In the genomic region with DNA sequence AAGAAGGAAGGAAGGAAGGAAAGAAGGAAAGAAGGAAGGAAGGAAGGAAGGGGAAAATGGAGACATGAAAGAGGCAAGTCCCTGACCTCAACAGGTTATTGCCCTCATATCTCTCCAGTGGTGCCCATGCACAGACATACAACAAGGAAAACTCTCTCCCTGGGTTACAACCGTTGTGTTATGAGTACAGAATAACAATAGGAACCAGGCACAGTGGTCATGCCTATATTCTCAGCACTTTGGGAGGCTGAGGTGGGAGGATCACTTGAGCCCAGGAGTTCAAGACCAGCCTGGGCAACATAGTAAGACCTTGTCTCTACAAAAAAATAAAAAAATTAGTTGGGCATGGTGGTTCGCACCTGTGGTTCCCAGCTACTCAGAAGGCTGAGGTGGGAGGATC, we compare ENCODE assay signal across 17 cellular contexts.
A peak's percentile ranks its signal among the peaks of the same experiment; 100 is the strongest.
DNase-seq lines count a peak whose midpoint lies in the region; ATAC-seq and TF ChIP-seq lines count a peak whose summit lies in the region.
"Had no signal": no experiment of that assay in that cellular context is flagged by ENCODE, and none has a peak within 500 bp of the region (broad histone marks: within the 10 kb centered on the region; RNA-seq: fewer than 3 reads in every experiment).

No MANE protein-coding gene starts in this region.

- H4K20me1 ChIP-seq in HCT116 (ENCODE audit: insufficient read depth) (no peaks in the 10 kb centered on the region), PC-3 (ENCODE audit: low read length) (no peaks in the 10 kb centered on the region)
- H4K20me1 ChIP-seq: BLaER1 had no signal

- H3K4me1 ChIP-seq in HCT116 (ENCODE audit: control insufficient read depth in 1 of 2, insufficient read depth in 2 of 2, low read length in 2 of 2): peaks cover 0 to 16% of the 10 kb centered on the region in 2 experiments; a peak in 2 of 4 replicates
- H3K4me1 ChIP-seq in PC-3 (ENCODE audit: insufficient read depth, low read length): peaks cover 3% of the 10 kb centered on the region
- H3K4me1 ChIP-seq: BLaER1, Caco-2 had no signal

- H3K9me3 ChIP-seq in HCT116 (ENCODE audit: control insufficient read depth in 1 of 2, insufficient read depth in 1 of 2, low read depth in 1 of 2, low read length in 2 of 2): no peaks in the 10 kb centered on the region
- no peaks in the 10 kb centered on the region for H3K9me3 ChIP-seq in PC-3 (ENCODE audit: low read length)
- H3K9me3 ChIP-seq: BLaER1, Caco-2 had no signal

- no peak overlapping the region for H3K4me3 Mint-ChIP-seq in activated CD4-positive, alpha-beta memory T cell treated with anti-CD3 and anti-CD28 coated beads for 36 hours
- H3K4me3 Mint-ChIP-seq: B cell; CD4-positive, CD25-positive, alpha-beta regulatory T cell; CD8-positive, alpha-beta T cell; GM23338; H9 had no signal

- no peaks in the 10 kb centered on the region for H3F3A ChIP-seq in PC-3 (ENCODE audit: low read length, unreplicated experiment)

- no peaks in the 10 kb centered on the region for H3K79me2 ChIP-seq in HCT116 (ENCODE audit: insufficient read depth, low read length)
- H3K79me2 ChIP-seq in PC-3 (ENCODE audit: low read length): no peaks in the 10 kb centered on the region

- H3K27me3 Mint-ChIP-seq in activated CD4-positive, alpha-beta memory T cell treated with anti-CD3 and anti-CD28 coated beads for 36 hours: peaks cover 3% of the 10 kb centered on the region
- H3K27me3 Mint-ChIP-seq: B cell; CD4-positive, CD25-positive, alpha-beta regulatory T cell had no signal

- H3K27ac Mint-ChIP-seq in activated CD4-positive, alpha-beta memory T cell treated with anti-CD3 and anti-CD28 coated beads for 36 hours: no peak overlapping the region
- H3K27ac Mint-ChIP-seq: B cell; CD4-positive, CD25-positive, alpha-beta regulatory T cell; CD8-positive, alpha-beta T cell; H9 had no signal

- no peaks in the 10 kb centered on the region for H3K27me3 ChIP-seq in HCT116 (ENCODE audit: insufficient read depth, low read length)
- no peaks in the 10 kb centered on the region for H3K27me3 ChIP-seq in PC-3 (ENCODE audit: low read length)
- H3K27me3 ChIP-seq: BLaER1 had no signal

- H3K27ac ChIP-seq in HCT116 (ENCODE audit: low read depth, low read length): no peak overlapping the region
- H3K27ac ChIP-seq in PC-3 (ENCODE audit: low read length): peak overlapping the region; percentile 15; the same call in 1 of the 2 replicates
- peak overlapping the region; percentile 9 for H3K27ac ChIP-seq in epithelial cell of prostate
- H3K27ac ChIP-seq: 22Rv1, BLaER1, C4-2B had no signal

- H2AFZ ChIP-seq in HCT116 (ENCODE audit: low read depth, low read length, poor library complexity, severe bottlenecking) (no peak overlapping the region), PC-3 (ENCODE audit: low read length) (no peak overlapping the region)
- H2AFZ ChIP-seq: GM23338 had no signal

- DNase-seq in HCT116 (ENCODE audit: low read depth, low spot score) (no peak), PC-3 (no peak), epithelial cell of prostate (ENCODE audit: low read depth, low spot score) (no peak), germinal center (ENCODE audit: low spot score) (no peak), NK-92 (lab: John Stamatoyannopoulos, UW; ENCODE audit: unreplicated experiment) (no peak)
- DNase-seq in activated CD4-positive, alpha-beta memory T cell treated with anti-CD3 and anti-CD28 coated beads for 36 hours: no peak
- DNase-seq: CD4-positive, CD25-positive, alpha-beta regulatory T cell; CD8-positive, alpha-beta T cell; DMS153; DND-41; H9 had no signal

- H3K36me3 ChIP-seq in HCT116 (ENCODE audit: control insufficient read depth in 1 of 2, insufficient read depth in 2 of 2, low read length in 2 of 2): no peaks in the 10 kb centered on the region
- H3K36me3 ChIP-seq in PC-3 (ENCODE audit: low read depth, low read length): no peaks in the 10 kb centered on the region
- H3K36me3 ChIP-seq: BLaER1 had no signal

- TF ChIP-seq CTCF in HCT116 (IDR thresholded peaks at IDR 0.05 in 2 of 3, conservative IDR thresholded peaks at IDR 0.05 in 1 of 3; ENCODE audit: borderline replicate concordance in 1 of 3, insufficient read depth in 1 of 3, low read depth in 2 of 3, low read length in 2 of 3): no peak
- no peak for TF ChIP-seq CTCF in PC-3 (conservative IDR thresholded peaks at IDR 0.05; ENCODE audit: low read depth, low read length)

- H3K4me1 Mint-ChIP-seq in activated CD4-positive, alpha-beta memory T cell treated with anti-CD3 and anti-CD28 coated beads for 36 hours (ENCODE audit: low read depth): no peaks in the 10 kb centered on the region
- H3K4me1 Mint-ChIP-seq: B cell; CD4-positive, CD25-positive, alpha-beta regulatory T cell; GM23338; H9 had no signal

- H3K4me2 ChIP-seq in HCT116 (ENCODE audit: low read length) (no peak overlapping the region), PC-3 (ENCODE audit: low read length) (no peak overlapping the region)
- H3K4me2 ChIP-seq: BLaER1, GM23338 had no signal

- RAD21 ChIA-PET in HCT116 (lab: Charles Lee; ENCODE audit: low non-redundant PET in 1 of 2, low total read pairs in 2 of 2, uncharacterized antibody in 2 of 2, unreplicated experiment in 2 of 2): interaction anchor here in 1 of 2 experiments (0.7 kb wide), 1 partner anchor 10 kb away, joined by 4 read pairs; no protein-coding TSS in a partner anchor

- POLR2A ChIA-PET in HCT116 (lab: Charles Lee): interaction anchor here (1.6 kb wide), 1 partner anchor 83 kb away, joined by 3 read pairs; no protein-coding TSS in a partner anchor
- POLR2A ChIA-PET in PC-3 (lab: Charles Lee; ENCODE audit: unreplicated experiment): no interaction called here
- POLR2A ChIA-PET in activated CD4-positive, alpha-beta memory T cell treated with anti-CD3 and anti-CD28 coated beads for 36 hours (lab: Charles Lee): no interaction called here

- no peak for TF ChIP-seq RAD21 in HCT116 (IDR thresholded peaks at IDR 0.05; ENCODE audit: low read depth)

- 0 out of 2 replicates have a peak, but pooled peaks have one; percentile 9 for ATAC-seq in HCT116
- no peak for ATAC-seq in PC-3
- ATAC-seq: CD8-positive, alpha-beta T cell had no signal

- CTCF ChIA-PET in HCT116 (lab: Charles Lee): no interaction called here
- CTCF ChIA-PET in PC-3 (lab: Charles Lee): no interaction called here
- CTCF ChIA-PET in activated CD4-positive, alpha-beta memory T cell treated with anti-CD3 and anti-CD28 coated beads for 36 hours (lab: Charles Lee): interaction anchor here (0.8 kb wide), 1 partner anchor 13 kb away, joined by 3 read pairs; no protein-coding TSS in a partner anchor

- no peak overlapping the region for H3K4me3 ChIP-seq in HCT116 (replicated peaks in 1 of 2; ENCODE audit: low read depth in 1 of 2, low read length in 2 of 2)
- H3K4me3 ChIP-seq in PC-3 (ENCODE audit: low read length): no peak overlapping the region
- H3K4me3 ChIP-seq: BLaER1, GM23338 had no signal

- no peaks in the 10 kb centered on the region for H3K9me3 Mint-ChIP-seq in activated CD4-positive, alpha-beta memory T cell treated with anti-CD3 and anti-CD28 coated beads for 36 hours
- H3K9me3 Mint-ChIP-seq: CD8-positive, alpha-beta T cell; GM23338 had no signal

- no peaks in the 10 kb centered on the region for H3K9me2 ChIP-seq in HCT116 (ENCODE audit: insufficient read depth)
- H3K9me2 ChIP-seq in PC-3 (replicated peaks; ENCODE audit: low read length): no peaks in the 10 kb centered on the region

- BruUV-seq in HCT116 (replicated peaks; lab: Mats Ljungman, UMichigan) (no TSS peak), PC-3 (replicated peaks; lab: Mats Ljungman, UMichigan) (no TSS peak)

- H3K9ac ChIP-seq in HCT116 (ENCODE audit: low read length): no peak overlapping the region
- H3K9ac ChIP-seq in PC-3 (ENCODE audit: low read length): no peak overlapping the region
- H3K9ac ChIP-seq: BLaER1 had no signal

- TF ChIP-seq POLR2A in HCT116 (IDR thresholded peaks at IDR 0.05; ENCODE audit: borderline replicate concordance, extremely low read depth, insufficient read depth, insufficient read length): no peak

- no peaks in the 10 kb centered on the region for H3K36me3 Mint-ChIP-seq in activated CD4-positive, alpha-beta memory T cell treated with anti-CD3 and anti-CD28 coated beads for 36 hours
- H3K36me3 Mint-ChIP-seq: CD4-positive, CD25-positive, alpha-beta regulatory T cell; CD8-positive, alpha-beta T cell had no signal

- intact Hi-C loops in HCT116 (cut with micrococcal nuclease): no loop called here
- intact Hi-C loops in PC-3 (cut with micrococcal nuclease): no loop called here
- intact Hi-C loops in activated CD4-positive, alpha-beta memory T cell treated with anti-CD3 and anti-CD28 coated beads for 36 hours (cut with micrococcal nuclease): loop anchor here (2.0 to 10.0 kb wide), 2 partner anchors 80 to 128 kb away; no protein-coding TSS in a partner anchor

TF ChIP-seq in HCT116, 20 proteins besides CTCF, POLR2A, EP300 and RAD21:
- TF ChIP-seq SP1 (IDR thresholded peaks at IDR 0.05; ENCODE audit: low read depth) (no peak), TCF7L2 (IDR thresholded peaks at IDR 0.05; ENCODE audit: borderline replicate concordance, extremely low read depth, insufficient read depth, insufficient read length) (no peak), EGR1 (IDR thresholded peaks at IDR 0.05; ENCODE audit: low read depth) (no peak), ZNF274 (IDR thresholded peaks at IDR 0.05; ENCODE audit: low read depth, low read length) (no peak), SIN3A (IDR thresholded peaks at IDR 0.05; ENCODE audit: low read depth) (no peak), POLR2AphosphoS5 (IDR thresholded peaks at IDR 0.05; ENCODE audit: low read depth, low read length) (no peak), YY1 (IDR thresholded peaks at IDR 0.05; ENCODE audit: extremely low read depth, insufficient replicate concordance, low read depth, low read length) (no peak), ELF1 (IDR thresholded peaks at IDR 0.05; ENCODE audit: borderline replicate concordance, low read depth) (no peak), ZFX (IDR thresholded peaks at IDR 0.05) (no peak)
- TF ChIP-seq, protein P1, sequence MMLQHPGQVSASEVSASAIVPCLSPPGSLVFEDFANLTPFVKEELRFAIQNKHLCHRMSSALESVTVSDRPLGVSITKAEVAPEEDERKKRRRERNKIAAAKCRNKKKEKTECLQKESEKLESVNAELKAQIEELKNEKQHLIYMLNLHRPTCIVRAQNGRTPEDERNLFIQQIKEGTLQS (IDR thresholded peaks at IDR 0.05): no peak
